12 cellular contexts compared by ENCODE assay signal in genomic region chr9:32426278-32426939, GRCh38. TPM values are rescaled to one million over a fixed set of nuclear protein-coding genes. Genes with fewer than 3 reads are reported as not detected.
DNase-seq lines count a peak whose midpoint lies in the region; ATAC-seq and TF ChIP-seq lines count a peak whose summit lies in the region.
"Had no signal": no experiment of that assay in that cellular context is flagged by ENCODE, and none has a peak within 500 bp of the region (broad histone marks: within the 10 kb centered on the region; RNA-seq: fewer than 3 reads in every experiment).

No MANE protein-coding gene starts in this region.

- ATAC-seq in GM19397 (IDR thresholded peaks at IDR 0.05; ENCODE audit: unreplicated experiment): peak; percentile 64
- ATAC-seq: GM12878 had no signal

- H3K9me2 ChIP-seq in Loucy (replicated peaks; ENCODE audit: low read depth, low read length) (no peaks in the 10 kb centered on the region), Karpas-422 (replicated peaks; ENCODE audit: insufficient read depth, low read length) (no peaks in the 10 kb centered on the region)

- no peak overlapping the region for H3K4me3 Mint-ChIP-seq in activated naive CD4-positive, alpha-beta T cell treated with anti-CD3 and anti-CD28 coated beads, Interleukin-2, amount 10 ng/mL, durations not matched to agents 7 days and 5 days
- H3K4me3 Mint-ChIP-seq: naive B cell; stimulated activated naive CD8-positive, alpha-beta T cell treated with anti-CD3 and anti-CD28 coated beads, Interleukin-15, Interleukin-2, amounts not matched to agents 100 ng/mL and 50 ng/mL, for 24 hours had no signal

- peak; percentile 88 for DNase-seq in epithelial cell of proximal tubule (ENCODE audit: low read depth)
- DNase-seq in renal cortical epithelial cell (ENCODE audit: low read depth): peak; percentile 97
- no peak for DNase-seq in OCI-M2 (lab: John Stamatoyannopoulos, UW; ENCODE audit: unreplicated experiment)
- no peak for DNase-seq in NCI-H82 treated with DMSO at 0.1 percent for 48 hours (lab: John Stamatoyannopoulos, UW; ENCODE audit: unreplicated experiment)
- DNase-seq in Karpas-422: no peak
- no peak for DNase-seq in activated naive CD4-positive, alpha-beta T cell treated with anti-CD3 and anti-CD28 coated beads, Interleukin-2, amount 10 ng/mL, durations not matched to agents 7 days and 5 days
- DNase-seq: naive B cell had no signal

- no peak for TF ChIP-seq CTCF in Loucy (conservative IDR thresholded peaks at IDR 0.05; ENCODE audit: low read length)
- TF ChIP-seq CTCF in epithelial cell of proximal tubule (conservative IDR thresholded peaks at IDR 0.05; ENCODE audit: low read depth, low read length): no peak

- CTCF ChIA-PET in activated naive CD4-positive, alpha-beta T cell treated with anti-CD3 and anti-CD28 coated beads, Interleukin-2, amount 10 ng/mL, durations not matched to agents 7 days and 5 days (lab: Charles Lee): interaction anchor here (1.3 to 2.4 kb wide), 2 partner anchors 47 to 146 kb away, joined by 3 to 13 read pairs; no protein-coding TSS in a partner anchor

- H3K36me3 ChIP-seq in Loucy (ENCODE audit: insufficient read depth, low read length) (peaks cover 16% of the 10 kb centered on the region; the same call in 1 of the 2 replicates), Karpas-422 (ENCODE audit: insufficient read depth, low read length) (no peaks in the 10 kb centered on the region)

- H3F3A ChIP-seq in Loucy (ENCODE audit: low read depth): no peaks in the 10 kb centered on the region; the same call in 1 of the 2 replicates

- H3K9me3 ChIP-seq in Loucy (ENCODE audit: insufficient read depth, low read depth, low read length) (no peaks in the 10 kb centered on the region), Karpas-422 (ENCODE audit: low read length) (no peaks in the 10 kb centered on the region)

- peaks cover 5% of the 10 kb centered on the region for H3K4me1 Mint-ChIP-seq in activated naive CD4-positive, alpha-beta T cell treated with anti-CD3 and anti-CD28 coated beads, Interleukin-2, amount 10 ng/mL, durations not matched to agents 7 days and 5 days
- H3K4me1 Mint-ChIP-seq: naive B cell had no signal

- H3K9ac ChIP-seq in Loucy (ENCODE audit: low read depth, low read length, poor library complexity, severe bottlenecking) (peak overlapping the region; percentile 60), Karpas-422 (ENCODE audit: low read length) (no peak overlapping the region)

- H2AFZ ChIP-seq in Loucy (ENCODE audit: low read length) (peak overlapping the region; percentile 83; the same call in 1 of the 2 replicates), Karpas-422 (ENCODE audit: low read length) (no peak overlapping the region)

- H3K27ac ChIP-seq in Karpas-422 (ENCODE audit: low read length): no peak overlapping the region
- H3K27ac ChIP-seq: coronary artery had no signal

- peaks cover 21% of the 10 kb centered on the region for H3K4me1 ChIP-seq in Loucy (ENCODE audit: insufficient read depth, low read length, poor library complexity, severe bottlenecking)
- no peaks in the 10 kb centered on the region for H3K4me1 ChIP-seq in Karpas-422 (ENCODE audit: low read length)

- H3K27me3 Mint-ChIP-seq in activated naive CD4-positive, alpha-beta T cell treated with anti-CD3 and anti-CD28 coated beads, Interleukin-2, amount 10 ng/mL, durations not matched to agents 7 days and 5 days: no peaks in the 10 kb centered on the region
- H3K27me3 Mint-ChIP-seq: naive B cell; stimulated activated naive CD8-positive, alpha-beta T cell treated with anti-CD3 and anti-CD28 coated beads, Interleukin-15, Interleukin-2, amounts not matched to agents 100 ng/mL and 50 ng/mL, for 24 hours had no signal

- no peaks in the 10 kb centered on the region for H3K79me2 ChIP-seq in Loucy (ENCODE audit: insufficient read depth, low read length)
- no peaks in the 10 kb centered on the region for H3K79me2 ChIP-seq in Karpas-422 (ENCODE audit: low read length)

- H3K4me3 ChIP-seq in Loucy (ENCODE audit: low read length, poor library complexity, severe bottlenecking): peak overlapping the region; percentile 66
- H3K4me3 ChIP-seq in epithelial cell of proximal tubule (ENCODE audit: low read depth, low read length): peak overlapping the region; percentile 22
- H3K4me3 ChIP-seq in Karpas-422 (ENCODE audit: low read length): no peak overlapping the region
- H3K4me3 ChIP-seq: coronary artery, GM12878 had no signal

- H3K4me2 ChIP-seq in Loucy (ENCODE audit: low read depth, low read length, poor library complexity, severe bottlenecking) (peak overlapping the region; percentile 73), Karpas-422 (ENCODE audit: low read depth, low read length, poor library complexity, severe bottlenecking) (no peak overlapping the region)

- H3K36me3 Mint-ChIP-seq in activated naive CD4-positive, alpha-beta T cell treated with anti-CD3 and anti-CD28 coated beads, Interleukin-2, amount 10 ng/mL, durations not matched to agents 7 days and 5 days: peaks cover 6% of the 10 kb centered on the region

- H3K27me3 ChIP-seq in Loucy (ENCODE audit: insufficient read depth, low read length, poor library complexity, severe bottlenecking) (no peaks in the 10 kb centered on the region), Karpas-422 (ENCODE audit: low read length) (no peaks in the 10 kb centered on the region)

- H4K20me1 ChIP-seq in Loucy (ENCODE audit: insufficient read depth, low read length, poor library complexity, severe bottlenecking) (no peaks in the 10 kb centered on the region), Karpas-422 (ENCODE audit: insufficient read depth, low read depth, low read length) (no peaks in the 10 kb centered on the region)

- no peaks in the 10 kb centered on the region for H3K9me3 Mint-ChIP-seq in activated naive CD4-positive, alpha-beta T cell treated with anti-CD3 and anti-CD28 coated beads, Interleukin-2, amount 10 ng/mL, durations not matched to agents 7 days and 5 days
- H3K9me3 Mint-ChIP-seq: naive B cell; stimulated activated naive CD8-positive, alpha-beta T cell treated with anti-CD3 and anti-CD28 coated beads, Interleukin-15, Interleukin-2, amounts not matched to agents 100 ng/mL and 50 ng/mL, for 24 hours had no signal

- no peak overlapping the region for H3K27ac Mint-ChIP-seq in activated naive CD4-positive, alpha-beta T cell treated with anti-CD3 and anti-CD28 coated beads, Interleukin-2, amount 10 ng/mL, durations not matched to agents 7 days and 5 days
- H3K27ac Mint-ChIP-seq: naive B cell had no signal

RNA-seq across cellular contexts. Expression of gene ACO1, which starts 42.0 kb away (rescaled TPM):
- total RNA-seq in epithelial cell of proximal tubule (41.2 and 66.8 TPM in 2 replicates), renal cortical epithelial cell (78.0 and 190 TPM in 2 replicates)
- total RNA-seq in Karpas-422 (2014; rRNA removed; shearing (Covaris generic); ENCODE audit: low replicate concordance): 7.9 and 11.9 TPM in 2 replicates

Comparison
In these comparisons a context has a peak if more than half of its experiments do, and no peak if none do; other contexts are left out.
1. DNase-seq: peak in epithelial cell of proximal tubule (single experiment) and renal cortical epithelial cell (single experiment); none in OCI-M2 (single experiment), NCI-H82 treated with DMSO at 0.1 percent for 48 hours (single experiment), Karpas-422 (single experiment) and activated naive CD4-positive, alpha-beta T cell treated with anti-CD3 and anti-CD28 coated beads, Interleukin-2, amount 10 ng/mL, durations not matched to agents 7 days and 5 days (single experiment).